ENCODE assay signal across 21 cellular contexts in genomic region chr7:87658553-87658952, GRCh38. TPM values are rescaled to one million over a fixed set of nuclear protein-coding genes. Genes with fewer than 3 reads are reported as not detected.
DNase-seq lines count a peak whose midpoint lies in the region; ATAC-seq and TF ChIP-seq lines count a peak whose summit lies in the region.
"Had no signal": no experiment of that assay in that cellular context is flagged by ENCODE, and none has a peak within 500 bp of the region (broad histone marks: within the 10 kb centered on the region; RNA-seq: fewer than 3 reads in every experiment).

No MANE protein-coding gene starts in this region.

- no peak overlapping the region for H3K4me3 Mint-ChIP-seq in natural killer cell
- no peak overlapping the region for H3K4me3 Mint-ChIP-seq in natural killer cell treated with Interleukin-12 subunit alpha and Interleukin-12 subunit beta and Interleukin-15 and Interleukin-18, amount 100 ng/mL, for 72 hours
- no peak overlapping the region for H3K4me3 Mint-ChIP-seq in WTC11
- H3K4me3 Mint-ChIP-seq: CD4-positive, CD25-positive, alpha-beta regulatory T cell; CD8-positive, alpha-beta memory T cell had no signal

- H3K27me3 Mint-ChIP-seq in natural killer cell (ENCODE audit: low read depth in 2 of 2) (peaks cover 2 to 12% of the 10 kb centered on the region in 2 donors), WTC11 (ENCODE audit: low read depth) (no peaks in the 10 kb centered on the region)
- H3K27me3 Mint-ChIP-seq in natural killer cell treated with Interleukin-12 subunit alpha and Interleukin-12 subunit beta and Interleukin-15 and Interleukin-18, amount 100 ng/mL, for 72 hours = peaks cover 18 to 20% of the 10 kb centered on the region in 2 donors

- H3K36me3 Mint-ChIP-seq in natural killer cell = peaks cover 9% of the 10 kb centered on the region
- peaks cover 13% of the 10 kb centered on the region for H3K36me3 Mint-ChIP-seq in natural killer cell treated with Interleukin-12 subunit alpha and Interleukin-12 subunit beta and Interleukin-15 and Interleukin-18, amount 100 ng/mL, for 72 hours
- no peaks in the 10 kb centered on the region for H3K36me3 Mint-ChIP-seq in WTC11
- H3K36me3 Mint-ChIP-seq: CD4-positive, CD25-positive, alpha-beta regulatory T cell had no signal

- H3K4me1 Mint-ChIP-seq in natural killer cell (peaks cover 12% of the 10 kb centered on the region in 2 donors), WTC11 (no peaks in the 10 kb centered on the region)
- peaks cover 9 to 10% of the 10 kb centered on the region in 2 donors for H3K4me1 Mint-ChIP-seq in natural killer cell treated with Interleukin-12 subunit alpha and Interleukin-12 subunit beta and Interleukin-15 and Interleukin-18, amount 100 ng/mL, for 72 hours (ENCODE audit: low read depth in 2 of 2)
- H3K4me1 Mint-ChIP-seq: CD4-positive, CD25-positive, alpha-beta regulatory T cell had no signal

- POLR2A ChIA-PET in WTC11 (lab: Charles Lee) = no interaction called here

- ATAC-seq in natural killer cell = no peak
- no peak for ATAC-seq in natural killer cell treated with Interleukin-12 subunit alpha and Interleukin-12 subunit beta and Interleukin-15 and Interleukin-18, amount 100 ng/mL, for 72 hours
- no peak for ATAC-seq in WTC11
- ATAC-seq: GM12878 had no signal

- DNase-seq in natural killer cell (no peak), KG1 (lab: John Stamatoyannopoulos, UW) (peak; percentile 12), WTC11 (ENCODE audit: low spot score) (no peak), middle frontal gyrus (ENCODE audit: extremely low spot score, low spot score) (no peak), D341Med (ENCODE audit: low spot score) (no peak)
- DNase-seq in natural killer cell treated with Interleukin-12 subunit alpha and Interleukin-12 subunit beta and Interleukin-15 and Interleukin-18, amount 100 ng/mL, for 72 hours (ENCODE audit: low spot score) = no peak
- no peak for DNase-seq in activated effector memory CD4-positive, alpha-beta T cell treated with anti-CD3 and anti-CD28 coated beads, Interleukin-2, amount 50 U/mL, for 16 hours
- DNase-seq: ACHN; BE2C; C1 segment of cervical spinal cord; CD4-positive, CD25-positive, alpha-beta regulatory T cell; CD8-positive, alpha-beta memory T cell; COR-L47; DMS153; DND-41; EL; GM23248 had no signal

- H3K9me3 Mint-ChIP-seq in natural killer cell (peaks cover 6 to 13% of the 10 kb centered on the region in 2 donors), WTC11 (peaks cover 11% of the 10 kb centered on the region)
- peaks cover 13% of the 10 kb centered on the region for H3K9me3 Mint-ChIP-seq in natural killer cell treated with Interleukin-12 subunit alpha and Interleukin-12 subunit beta and Interleukin-15 and Interleukin-18, amount 100 ng/mL, for 72 hours

- intact Hi-C loops in natural killer cell (cut with micrococcal nuclease) = no loop called here

- TF ChIP-seq CTCF in natural killer cell (IDR thresholded peaks at IDR 0.05) = no peak
- no peak for TF ChIP-seq CTCF in WTC11 (IDR thresholded peaks at IDR 0.05)

- peak overlapping the region; percentile 14 to 64 for H3K27ac Mint-ChIP-seq in natural killer cell
- H3K27ac Mint-ChIP-seq in natural killer cell treated with Interleukin-12 subunit alpha and Interleukin-12 subunit beta and Interleukin-15 and Interleukin-18, amount 100 ng/mL, for 72 hours = no peak overlapping the region
- no peak overlapping the region for H3K27ac Mint-ChIP-seq in WTC11
- H3K27ac Mint-ChIP-seq: CD4-positive, CD25-positive, alpha-beta regulatory T cell had no signal

- CTCF ChIA-PET in WTC11 (lab: Charles Lee) = no interaction called here

TF ChIP-seq in WTC11, 78 proteins besides CTCF, POLR2A, EP300 and RAD21:
- TF ChIP-seq CREB1 (CRISPR knock-in tag; IDR thresholded peaks at IDR 0.05) (no peak), NR2C2 (CRISPR knock-in tag; IDR thresholded peaks at IDR 0.05) (no peak), CBFB (CRISPR knock-in tag; IDR thresholded peaks at IDR 0.05; ENCODE audit: low read depth) (no peak), ZNF317 (CRISPR knock-in tag; IDR thresholded peaks at IDR 0.05; ENCODE audit: borderline replicate concordance, low read depth) (0 out of 2 replicates have a peak, but pooled peaks have one; percentile 24)
- TF ChIP-seq, protein P1, sequence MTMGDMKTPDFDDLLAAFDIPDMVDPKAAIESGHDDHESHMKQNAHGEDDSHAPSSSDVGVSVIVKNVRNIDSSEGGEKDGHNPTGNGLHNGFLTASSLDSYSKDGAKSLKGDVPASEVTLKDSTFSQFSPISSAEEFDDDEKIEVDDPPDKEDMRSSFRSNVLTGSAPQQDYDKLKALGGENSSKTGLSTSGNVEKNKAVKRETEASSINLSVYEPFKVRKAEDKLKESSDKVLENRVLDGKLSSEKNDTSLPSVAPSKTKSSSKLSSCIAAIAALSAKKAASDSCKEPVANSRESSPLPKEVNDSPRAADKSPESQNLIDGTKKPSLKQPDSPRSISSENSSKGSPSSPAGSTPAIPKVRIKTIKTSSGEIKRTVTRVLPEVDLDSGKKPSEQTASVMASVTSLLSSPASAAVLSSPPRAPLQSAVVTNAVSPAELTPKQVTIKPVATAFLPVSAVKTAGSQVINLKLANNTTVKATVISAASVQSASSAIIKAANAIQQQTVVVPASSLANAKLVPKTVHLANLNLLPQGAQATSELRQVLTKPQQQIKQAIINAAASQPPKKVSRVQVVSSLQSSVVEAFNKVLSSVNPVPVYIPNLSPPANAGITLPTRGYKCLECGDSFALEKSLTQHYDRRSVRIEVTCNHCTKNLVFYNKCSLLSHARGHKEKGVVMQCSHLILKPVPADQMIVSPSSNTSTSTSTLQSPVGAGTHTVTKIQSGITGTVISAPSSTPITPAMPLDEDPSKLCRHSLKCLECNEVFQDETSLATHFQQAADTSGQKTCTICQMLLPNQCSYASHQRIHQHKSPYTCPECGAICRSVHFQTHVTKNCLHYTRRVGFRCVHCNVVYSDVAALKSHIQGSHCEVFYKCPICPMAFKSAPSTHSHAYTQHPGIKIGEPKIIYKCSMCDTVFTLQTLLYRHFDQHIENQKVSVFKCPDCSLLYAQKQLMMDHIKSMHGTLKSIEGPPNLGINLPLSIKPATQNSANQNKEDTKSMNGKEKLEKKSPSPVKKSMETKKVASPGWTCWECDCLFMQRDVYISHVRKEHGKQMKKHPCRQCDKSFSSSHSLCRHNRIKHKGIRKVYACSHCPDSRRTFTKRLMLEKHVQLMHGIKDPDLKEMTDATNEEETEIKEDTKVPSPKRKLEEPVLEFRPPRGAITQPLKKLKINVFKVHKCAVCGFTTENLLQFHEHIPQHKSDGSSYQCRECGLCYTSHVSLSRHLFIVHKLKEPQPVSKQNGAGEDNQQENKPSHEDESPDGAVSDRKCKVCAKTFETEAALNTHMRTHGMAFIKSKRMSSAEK (CRISPR knock-in tag; IDR thresholded peaks at IDR 0.05; ENCODE audit: borderline replicate concordance) = no peak

RNA-seq across cellular contexts. Expression of gene RUNDC3B, which starts 30.4 kb away (rescaled TPM):
- total RNA-seq in natural killer cell (1 to 10 TPM in 2 of 3 donors, under 1 TPM in 1; 0.29 to 1.7 (median 1.1) TPM), WTC11 (2021) (0.15 to 0.89 TPM (median 0.62 TPM) in 3 replicates)
- 1 to 10 TPM in 1 of 2 donors, under 1 TPM in 1; 0.84 to 1.5 TPM for total RNA-seq in natural killer cell treated with Interleukin-12 subunit alpha and Interleukin-12 subunit beta and Interleukin-15 and Interleukin-18, amount 100 ng/mL, for 72 hours
- total RNA-seq: A172; CD4-positive, CD25-positive, alpha-beta regulatory T cell; G401; HT-29 had no signal

RNA-seq across cellular contexts. Expression of gene ABCB1, which starts 57.9 kb away (rescaled TPM):
- total RNA-seq in natural killer cell (10 to 100 TPM; 62.8 to 99.5 (median 81.4) TPM), WTC11 (2021) (0.60 to 0.94 TPM (median 0.82 TPM) in 3 replicates)
- total RNA-seq in natural killer cell treated with Interleukin-12 subunit alpha and Interleukin-12 subunit beta and Interleukin-15 and Interleukin-18, amount 100 ng/mL, for 72 hours = 10 to 100 TPM; 11.1 to 15.1 TPM
- total RNA-seq: G401 had no signal

Comparison
In these comparisons a context has a peak if more than half of its experiments do, and no peak if none do; other contexts are left out.
1. H3K27ac Mint-ChIP-seq: peak in natural killer cell (2 of 2); none in natural killer cell treated with Interleukin-12 subunit alpha and Interleukin-12 subunit beta and Interleukin-15 and Interleukin-18, amount 100 ng/mL, for 72 hours (0 of 2) and WTC11 (single experiment).